ENCODE assay signal across 8 cellular contexts in genomic region chr5:173451031-173451430, GRCh38.
DNase-seq lines count a peak whose midpoint lies in the region; ATAC-seq and TF ChIP-seq lines count a peak whose summit lies in the region.

No MANE protein-coding gene starts in this region.

- CTCF ChIA-PET in BJ (lab: Yijun Ruan, JAX), result interaction anchor here (0.7 to 3.5 kb wide), 5 partner anchors 11 to 55 kb away, joined by 3 to 11 read pairs (median 4); no protein-coding TSS in a partner anchor
- CTCF ChIA-PET in Panc1 (lab: Charles Lee), result no interaction called here

- H3K36me3 ChIP-seq in BJ (ENCODE audit: control insufficient read depth, insufficient read depth, low read length) (no peaks in the 10 kb centered on the region), Panc1 (ENCODE audit: control insufficient read depth, insufficient read depth, low read length) (no peaks in the 10 kb centered on the region)

- no peaks in the 10 kb centered on the region; the same call in 1 of the 2 replicates for H3K9me3 ChIP-seq in Panc1 (ENCODE audit: control insufficient read depth, insufficient read depth, low read depth, low read length)

- peak; percentile 37 for TF ChIP-seq CTCF in BJ (IDR thresholded peaks at IDR 0.05; ENCODE audit: insufficient read depth, low read depth, low read length)
- peak; percentile 74 for TF ChIP-seq CTCF in Panc1 (IDR thresholded peaks at IDR 0.05)

- H3K4me1 ChIP-seq in Panc1 (ENCODE audit: control insufficient read depth, insufficient read depth, low read length), result no peaks in the 10 kb centered on the region

- intact Hi-C loops in Panc1 (cut with micrococcal nuclease; ENCODE audit: unreplicated experiment), result no loop called here

- H3K4me3 ChIP-seq in BJ (ENCODE audit: low read depth, low read length), result no peak overlapping the region
- no peak overlapping the region for H3K4me3 ChIP-seq in Panc1 (ENCODE audit: low read depth in 2 of 2, low read length in 2 of 2)

- H3K27ac Mint-ChIP-seq in activated naive CD4-positive, alpha-beta T cell treated with anti-CD3 and anti-CD28 coated beads, Interleukin-2, amount 50 U/mL, for 72 hours, result no peak overlapping the region

- BruUV-seq in Panc1 (replicated peaks; lab: Mats Ljungman, UMichigan), result no TSS peak

- in situ Hi-C loops in Panc1 (cut with HindIII; ENCODE audit: low pct_unique_long_range_greater_than_20kb, low sequenced_read_pairs), result no loop called here

- no peak overlapping the region for H3K27ac ChIP-seq in Panc1 (ENCODE audit: low read length)

- no peaks in the 10 kb centered on the region for H3K27me3 ChIP-seq in BJ (ENCODE audit: control insufficient read depth, insufficient read depth, low read length)
- no peaks in the 10 kb centered on the region for H3K27me3 ChIP-seq in Panc1 (ENCODE audit: control insufficient read depth, insufficient read depth, low read length)

- ATAC-seq in Panc1 (no peak), HG02759 (IDR thresholded peaks at IDR 0.05; ENCODE audit: unreplicated experiment) (no peak)
- ATAC-seq in activated naive CD4-positive, alpha-beta T cell treated with anti-CD3 and anti-CD28 coated beads, Interleukin-2, amount 50 U/mL, for 72 hours, result no peak

- H3K36me3 Mint-ChIP-seq in activated naive CD4-positive, alpha-beta T cell treated with anti-CD3 and anti-CD28 coated beads, Interleukin-2, amount 50 U/mL, for 72 hours, result no peaks in the 10 kb centered on the region

- DNase-seq in BJ (ENCODE audit: low read depth) (no peak), GM19238 (ENCODE audit: insufficient read length, low spot score) (peak; percentile 44), Panc1 (ENCODE audit: low read depth, low spot score) (no peak), glomerular visceral epithelial cell (ENCODE audit: extremely low spot score) (peak; percentile 26), HPDE6-E6E7 (ENCODE audit: extremely low spot score) (no peak), NCI-H2081 treated with DMSO at 0.1 percent for 48 hours (lab: John Stamatoyannopoulos, UW) (no peak)
- no peak for DNase-seq in activated naive CD4-positive, alpha-beta T cell treated with anti-CD3 and anti-CD28 coated beads, Interleukin-2, amount 50 U/mL, for 72 hours (ENCODE audit: low spot score in 2 of 2)

- POLR2A ChIA-PET in BJ (lab: Charles Lee) (no interaction called here), Panc1 (lab: Charles Lee) (no interaction called here)

- no peaks in the 10 kb centered on the region for H3K9me3 Mint-ChIP-seq in activated naive CD4-positive, alpha-beta T cell treated with anti-CD3 and anti-CD28 coated beads, Interleukin-2, amount 50 U/mL, for 72 hours

Comparison
In these comparisons a context has a peak if more than half of its experiments do, and no peak if none do; other contexts are left out.
1. DNase-seq: peak in GM19238 (single experiment) and glomerular visceral epithelial cell (single experiment); none in BJ (single experiment), Panc1 (single experiment), HPDE6-E6E7 (single experiment), activated naive CD4-positive, alpha-beta T cell treated with anti-CD3 and anti-CD28 coated beads, Interleukin-2, amount 50 U/mL, for 72 hours (0 of 2) and NCI-H2081 treated with DMSO at 0.1 percent for 48 hours (single experiment).